ENCODE assay signal across 32 cellular contexts in genomic region chr7:93392984-93393383, GRCh38.
"Had no signal": no experiment of that assay in that cellular context is flagged by ENCODE, and none has a peak within 500 bp of the region (broad histone marks: within the 10 kb centered on the region; RNA-seq: fewer than 3 reads in every experiment).

No MANE protein-coding gene starts in this region.

- ATAC-seq: activated CD4-positive, alpha-beta T cell treated with anti-CD3 and anti-CD28 coated beads for 36 hours; activated CD8-positive, alpha-beta memory T cell treated with anti-CD3 and anti-CD28 coated beads, Interleukin-2, amount 10 ng/mL, durations not matched to agents 7 days and 5 days; activated CD8-positive, alpha-beta T cell treated with anti-CD3 and anti-CD28 coated beads, Interleukin-2, amount 10 ng/mL, durations not matched to agents 7 days and 5 days; activated naive CD8-positive, alpha-beta T cell treated with anti-CD3 and anti-CD28 coated beads, Interleukin-2, amount 50 U/mL, for 24 hours; body of pancreas; effector memory CD8-positive, alpha-beta T cell; foreskin keratinocyte; gastroesophageal sphincter had no signal

- H3K9me3 ChIP-seq: adrenal gland, body of pancreas, esophagus muscularis mucosa, gastroesophageal sphincter had no signal

- H3K4me3 Mint-ChIP-seq: activated CD4-positive, alpha-beta memory T cell treated with anti-CD3 and anti-CD28 coated beads for 36 hours; activated CD4-positive, alpha-beta T cell treated with anti-CD3 and anti-CD28 coated beads for 36 hours; activated CD4-positive, alpha-beta T cell treated with anti-CD3 and anti-CD28 coated beads, Interleukin-2, amount 10 ng/mL, durations not matched to agents 24 days and 14 days; activated CD8-positive, alpha-beta memory T cell treated with anti-CD3 and anti-CD28 coated beads, Interleukin-2, amount 10 ng/mL, durations not matched to agents 7 days and 5 days; activated CD8-positive, alpha-beta T cell treated with anti-CD3 and anti-CD28 coated beads, Interleukin-2, amount 10 ng/mL, durations not matched to agents 7 days and 5 days; activated naive CD4-positive, alpha-beta T cell treated with anti-CD3 and anti-CD28 coated beads for 36 hours; activated naive CD4-positive, alpha-beta T cell treated with anti-CD3 and anti-CD28 coated beads, Interleukin-2, amount 50 U/mL, for 24 hours; activated naive CD8-positive, alpha-beta T cell treated with anti-CD3 and anti-CD28 coated beads for 36 hours; activated naive CD8-positive, alpha-beta T cell treated with anti-CD3 and anti-CD28 coated beads, Interleukin-2, amount 50 U/mL, for 24 hours; activated T-helper 1 cell treated with anti-CD3 and anti-CD28 coated beads, Interleukin-12 subunit alpha, Interleukin-12 subunit beta, Interleukin-2, Interleukin-4 antibody, amounts not matched to agents 30 ng/mL and 10 ng/mL and 1 ng/mL, durations not matched to agents 14 hours and 24 hours and 36 hours; effector memory CD8-positive, alpha-beta T cell had no signal

- H3K4me3 ChIP-seq: adrenal gland, body of pancreas, esophagus muscularis mucosa, gastroesophageal sphincter had no signal

- H3K27me3 ChIP-seq: adrenal gland, body of pancreas, esophagus muscularis mucosa, gastroesophageal sphincter had no signal

- DNase-seq: activated CD4-positive, alpha-beta memory T cell treated with anti-CD3 and anti-CD28 coated beads for 36 hours; activated CD4-positive, alpha-beta T cell treated with anti-CD3 and anti-CD28 coated beads for 36 hours; activated CD4-positive, alpha-beta T cell treated with anti-CD3 and anti-CD28 coated beads, Interleukin-2, amount 10 ng/mL, durations not matched to agents 24 days and 14 days; activated CD4-positive, CD25-positive, alpha-beta regulatory T cell; activated CD4-positive, CD25-positive, alpha-beta regulatory T cell treated with anti-CD3 and anti-CD28 coated beads, Interleukin-2, amount 50 U/mL, for 72 hours; activated CD8-positive, alpha-beta memory T cell treated with anti-CD3 and anti-CD28 coated beads, Interleukin-2, amount 10 ng/mL, durations not matched to agents 7 days and 5 days; activated CD8-positive, alpha-beta memory T cell treated with anti-CD3 and anti-CD28 coated beads, Interleukin-2, amount 50 U/mL, for 4 hours; activated CD8-positive, alpha-beta T cell treated with anti-CD3 and anti-CD28 coated beads, Interleukin-2, amount 10 ng/mL, durations not matched to agents 7 days and 5 days; activated effector memory CD4-positive, alpha-beta T cell treated with anti-CD3 and anti-CD28 coated beads, Interleukin-2, amount 50 U/mL, for 16 hours; activated naive CD4-positive, alpha-beta T cell treated with anti-CD3 and anti-CD28 coated beads for 36 hours; activated naive CD8-positive, alpha-beta T cell treated with anti-CD3 and anti-CD28 coated beads for 36 hours; activated naive CD8-positive, alpha-beta T cell treated with anti-CD3 and anti-CD28 coated beads, Interleukin-2, amount 50 U/mL, for 24 hours; activated T-cell treated with anti-CD3 and anti-CD28 coated beads, Interleukin-2, amount 50 U/mL, for 1 hour; activated T-cell treated with anti-CD3 and anti-CD28 coated beads, Interleukin-2, amount 50 U/mL, for 48 hours; adrenal gland; amygdala; aorta; body of pancreas; caudate nucleus; cortex of kidney; dermis blood vessel endothelial cell; effector CD4-positive, alpha-beta T cell; effector memory CD8-positive, alpha-beta T cell; erythroblast; foreskin keratinocyte; T-helper 2 cell had no signal

- H3K4me1 Mint-ChIP-seq: activated CD4-positive, alpha-beta T cell treated with anti-CD3 and anti-CD28 coated beads for 36 hours; activated CD4-positive, alpha-beta T cell treated with anti-CD3 and anti-CD28 coated beads, Interleukin-2, amount 10 ng/mL, durations not matched to agents 24 days and 14 days; activated CD8-positive, alpha-beta memory T cell treated with anti-CD3 and anti-CD28 coated beads, Interleukin-2, amount 10 ng/mL, durations not matched to agents 7 days and 5 days; activated naive CD4-positive, alpha-beta T cell treated with anti-CD3 and anti-CD28 coated beads, Interleukin-2, amount 50 U/mL, for 24 hours; activated naive CD8-positive, alpha-beta T cell treated with anti-CD3 and anti-CD28 coated beads for 36 hours; activated naive CD8-positive, alpha-beta T cell treated with anti-CD3 and anti-CD28 coated beads, Interleukin-2, amount 50 U/mL, for 24 hours had no signal

- H3K9me3 Mint-ChIP-seq: activated CD4-positive, alpha-beta memory T cell treated with anti-CD3 and anti-CD28 coated beads for 36 hours; activated CD4-positive, alpha-beta T cell treated with anti-CD3 and anti-CD28 coated beads, Interleukin-2, amount 10 ng/mL, durations not matched to agents 24 days and 14 days; activated naive CD4-positive, alpha-beta T cell treated with anti-CD3 and anti-CD28 coated beads for 36 hours; activated naive CD4-positive, alpha-beta T cell treated with anti-CD3 and anti-CD28 coated beads, Interleukin-2, amount 50 U/mL, for 24 hours; activated naive CD8-positive, alpha-beta T cell treated with anti-CD3 and anti-CD28 coated beads for 36 hours; activated naive CD8-positive, alpha-beta T cell treated with anti-CD3 and anti-CD28 coated beads, Interleukin-2, amount 50 U/mL, for 24 hours; activated T-helper 1 cell treated with anti-CD3 and anti-CD28 coated beads, Interleukin-12 subunit alpha, Interleukin-12 subunit beta, Interleukin-2, Interleukin-4 antibody, amounts not matched to agents 30 ng/mL and 10 ng/mL and 1 ng/mL, durations not matched to agents 14 hours and 24 hours and 36 hours; activated T-helper 2 cell treated with anti-CD3 and anti-CD28 coated beads, Interferon-gamma antibody, Interleukin-2, Interleukin-4, amounts not matched to agents 10 μg/mL and 5 μg/mL and 100 μg/mL, durations not matched to agents 14 hours and 24 hours and 36 hours; effector memory CD8-positive, alpha-beta T cell had no signal

- H3K27me3 Mint-ChIP-seq: activated naive CD8-positive, alpha-beta T cell treated with anti-CD3 and anti-CD28 coated beads, Interleukin-2, amount 50 U/mL, for 24 hours had no signal

- H3K36me3 ChIP-seq: adrenal gland, esophagus muscularis mucosa, gastroesophageal sphincter had no signal

- H3K4me1 ChIP-seq: adrenal gland, body of pancreas, esophagus muscularis mucosa, foreskin keratinocyte, gastroesophageal sphincter had no signal

- FAIRE-seq: colon had no signal

- H3K27ac ChIP-seq: adrenal gland, body of pancreas, esophagus muscularis mucosa, foreskin keratinocyte, gastroesophageal sphincter had no signal

- H3K36me3 Mint-ChIP-seq: activated CD4-positive, alpha-beta memory T cell treated with anti-CD3 and anti-CD28 coated beads for 36 hours; activated CD8-positive, alpha-beta memory T cell treated with anti-CD3 and anti-CD28 coated beads, Interleukin-2, amount 10 ng/mL, durations not matched to agents 7 days and 5 days; activated naive CD4-positive, alpha-beta T cell treated with anti-CD3 and anti-CD28 coated beads, Interleukin-2, amount 50 U/mL, for 24 hours; activated naive CD8-positive, alpha-beta T cell treated with anti-CD3 and anti-CD28 coated beads for 36 hours had no signal

- H3K27ac Mint-ChIP-seq: activated CD4-positive, alpha-beta memory T cell treated with anti-CD3 and anti-CD28 coated beads for 36 hours; activated CD4-positive, alpha-beta T cell treated with anti-CD3 and anti-CD28 coated beads for 36 hours; activated CD4-positive, alpha-beta T cell treated with anti-CD3 and anti-CD28 coated beads, Interleukin-2, amount 10 ng/mL, durations not matched to agents 24 days and 14 days; activated CD8-positive, alpha-beta memory T cell treated with anti-CD3 and anti-CD28 coated beads, Interleukin-2, amount 10 ng/mL, durations not matched to agents 7 days and 5 days; activated CD8-positive, alpha-beta T cell treated with anti-CD3 and anti-CD28 coated beads, Interleukin-2, amount 10 ng/mL, durations not matched to agents 7 days and 5 days; activated naive CD4-positive, alpha-beta T cell treated with anti-CD3 and anti-CD28 coated beads for 36 hours; activated naive CD4-positive, alpha-beta T cell treated with anti-CD3 and anti-CD28 coated beads, Interleukin-2, amount 50 U/mL, for 24 hours; activated naive CD8-positive, alpha-beta T cell treated with anti-CD3 and anti-CD28 coated beads for 36 hours; activated naive CD8-positive, alpha-beta T cell treated with anti-CD3 and anti-CD28 coated beads, Interleukin-2, amount 50 U/mL, for 24 hours; activated T-helper 1 cell treated with anti-CD3 and anti-CD28 coated beads, Interleukin-12 subunit alpha, Interleukin-12 subunit beta, Interleukin-2, Interleukin-4 antibody, amounts not matched to agents 30 ng/mL and 10 ng/mL and 1 ng/mL, durations not matched to agents 14 hours and 24 hours and 36 hours; activated T-helper 2 cell treated with anti-CD3 and anti-CD28 coated beads, Interferon-gamma antibody, Interleukin-2, Interleukin-4, amounts not matched to agents 10 μg/mL and 5 μg/mL and 100 μg/mL, durations not matched to agents 14 hours and 24 hours and 36 hours; effector memory CD8-positive, alpha-beta T cell had no signal
